8 cellular contexts compared by ENCODE assay signal in the genomic region with DNA sequence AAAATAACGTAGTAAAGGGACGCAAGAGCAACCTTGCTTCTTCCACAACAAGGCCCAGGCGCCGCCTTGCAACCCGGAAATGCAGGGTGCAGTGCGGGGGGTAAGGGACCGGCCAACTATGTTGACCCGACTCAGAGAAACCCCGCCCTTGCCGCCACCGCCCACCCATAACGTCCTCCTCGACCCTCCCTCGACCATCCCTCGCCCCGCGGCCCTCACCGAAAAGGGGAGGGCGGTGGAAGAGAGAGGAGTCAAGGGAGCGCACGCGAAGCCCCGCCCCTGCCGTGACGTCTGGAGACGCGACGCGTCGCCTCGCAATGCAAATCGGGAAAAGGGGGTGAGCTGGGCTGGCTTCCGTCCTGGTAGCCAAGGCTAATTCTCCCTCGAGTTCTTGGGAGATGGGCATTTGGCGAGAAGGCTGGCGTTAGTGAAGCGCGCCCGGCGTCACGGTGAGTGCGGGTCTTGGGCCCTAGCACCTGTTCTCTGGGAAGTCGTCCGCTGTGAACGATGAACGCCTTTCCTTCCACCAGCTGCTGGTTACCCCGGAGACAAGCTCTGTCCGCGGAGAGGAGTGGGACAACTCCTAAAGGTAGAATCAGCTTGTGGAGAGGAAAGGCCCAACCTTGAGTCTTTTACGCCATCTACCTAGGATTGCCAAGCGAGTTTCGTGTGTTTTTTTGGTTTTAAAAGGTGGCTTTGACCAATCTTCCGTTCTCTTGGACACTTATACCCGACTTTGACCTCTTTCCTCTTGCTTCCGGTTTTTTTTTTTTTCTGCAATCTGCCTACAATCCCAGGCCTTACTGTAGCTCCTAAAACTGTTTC. TPM values are rescaled to one million over a fixed set of nuclear protein-coding genes. Genes with fewer than 3 reads are reported as not detected.
DNase-seq lines count a peak whose midpoint lies in the region; ATAC-seq and TF ChIP-seq lines count a peak whose summit lies in the region.

A gene (plus strand): TSS at position 340 of the 825 bp plus-strand sequence. CDS start 14,669 bp downstream, outside the sequence.

- 0 to 1% methylated on average over 55 of the region's 55 CpGs for WGBS in heart right ventricle, 2 donors
- 0 to 1% methylated on average over 16 to 51 of the region's 55 CpGs for whole genome bisulfite sequencing in upper lobe of left lung, 2 donors

- intact Hi-C loops in T-helper 1 cell treated with Interleukin-12 subunit alpha and Interleukin-12 subunit beta and Interleukin-4 antibody, amounts not matched to agents 30 ng/mL and 1 ng/mL, for 36 hours (cut with micrococcal nuclease), result loop anchor here (1.0 to 5.0 kb wide), 11 partner anchors 70 to 1613 kb away; a partner anchor contains a TSS
- intact Hi-C loops in heart right ventricle (cut with DNase I) (loop anchor here in 3 of 10 donors (1.0 to 10.0 kb wide), 4 partner anchors 67 to 341 kb away; a partner anchor contains a TSS), posterior cingulate gyrus (cut with DNase I) (loop anchor here (1.0 to 10.0 kb wide), 3 partner anchors 70 to 1269 kb away; a partner anchor contains a TSS)

- peak within 1 kb of the TSS; percentile 69 to 95 (median 82) for H3K4me3 ChIP-seq in heart right ventricle
- peak within 1 kb of the TSS; percentile 49 to 81 (median 64) for H3K4me3 ChIP-seq in upper lobe of left lung

- peak in 3 of 4 donors; percentile 82 to 95 (median 90) for TF ChIP-seq POLR2A in upper lobe of left lung (IDR thresholded peaks at IDR 0.05)

- H3K9me3 ChIP-seq in heart right ventricle (no peaks in the 10 kb centered on the region), upper lobe of left lung (no peaks in the 10 kb centered on the region)

- TF ChIP-seq EP300 in upper lobe of left lung (IDR thresholded peaks at IDR 0.05), result peak in 1 of 4 donors; percentile 74

- peak; percentile 91 for ATAC-seq in HG02870 (IDR thresholded peaks at IDR 0.05; ENCODE audit: unreplicated experiment)
- ATAC-seq in heart right ventricle, result peak; percentile 99
- ATAC-seq in upper lobe of left lung (ENCODE audit: low FRiP score in 2 of 2), result peak; percentile 99 to 100

- no peaks in the 10 kb centered on the region for H3K27me3 ChIP-seq in heart right ventricle
- no peaks in the 10 kb centered on the region for H3K27me3 ChIP-seq in upper lobe of left lung

- TF ChIP-seq CTCF in GM13976 (IDR thresholded peaks at IDR 0.05; ENCODE audit: borderline replicate concordance, control extremely low read depth, extremely low read depth, insufficient read depth, missing control alignments) (no peak), heart right ventricle (IDR thresholded peaks at IDR 0.05) (no peak), upper lobe of left lung (IDR thresholded peaks at IDR 0.05) (peak in 1 of 6 experiments; percentile 12)

- in situ Hi-C loops in GM13976 (cut with MboI; ENCODE audit: low sequenced_read_pairs, unreplicated experiment), result no loop called here

- peaks cover 3 to 36% (median 20%) of the 10 kb centered on the region in 9 donors for H3K4me1 ChIP-seq in heart right ventricle
- peaks cover 16 to 37% (median 22%) of the 10 kb centered on the region in 4 donors for H3K4me1 ChIP-seq in upper lobe of left lung

- H3K27ac ChIP-seq in heart right ventricle, result peak within 1 kb of the TSS; percentile 28 to 94 (median 88)
- peak within 1 kb of the TSS; percentile 86 to 95 (median 90) for H3K27ac ChIP-seq in upper lobe of left lung

- H3K36me3 ChIP-seq in heart right ventricle (peaks cover 0 to 19% (median 0%) of the 10 kb centered on the region in 9 donors), upper lobe of left lung (peaks cover 0 to 3% (median 0%) of the 10 kb centered on the region in 4 donors)

- peak; percentile 94 for DNase-seq in GM13976 (ENCODE audit: low spot score)
- DNase-seq in NCI-H146 treated with DMSO at 0.1 percent for 48 hours (lab: John Stamatoyannopoulos, UW; ENCODE audit: unreplicated experiment), result peak; percentile 88
- peak; percentile 98 for DNase-seq in amniotic epithelial cell (ENCODE audit: low read depth)
- peak; percentile 96 to 97 for DNase-seq in heart right ventricle
- DNase-seq in posterior cingulate gyrus, result peak; percentile 89 to 99 (median 94)
- DNase-seq in upper lobe of left lung, result peak; percentile 94 to 100

RNA-seq across cellular contexts. Expression of the gene that starts here (rescaled TPM):
- total RNA-seq in T-helper 1 cell treated with Interleukin-12 subunit alpha and Interleukin-12 subunit beta and Interleukin-4 antibody, amounts not matched to agents 30 ng/mL and 1 ng/mL, for 36 hours, result 65.5 and 68.9 TPM in 2 replicates
- total RNA-seq in heart right ventricle (10 to 100 TPM; 40.2 to 53.6 (median 45.7) TPM), upper lobe of left lung (10 to 100 TPM; 21.8 to 65.4 (median 53.2) TPM)
- polyA plus RNA-seq in heart right ventricle, result 10 to 100 TPM; 16.3 to 16.4 TPM

Comparison
In these comparisons a context has a peak if more than half of its experiments do, and no peak if none do; other contexts are left out.
1. Peak in every context shown above with its lines: DNase-seq, ATAC-seq, H3K4me3 ChIP-seq and H3K27ac ChIP-seq.